Comparison of ENCODE assay signal across 1 cellular context in the genomic region with DNA sequence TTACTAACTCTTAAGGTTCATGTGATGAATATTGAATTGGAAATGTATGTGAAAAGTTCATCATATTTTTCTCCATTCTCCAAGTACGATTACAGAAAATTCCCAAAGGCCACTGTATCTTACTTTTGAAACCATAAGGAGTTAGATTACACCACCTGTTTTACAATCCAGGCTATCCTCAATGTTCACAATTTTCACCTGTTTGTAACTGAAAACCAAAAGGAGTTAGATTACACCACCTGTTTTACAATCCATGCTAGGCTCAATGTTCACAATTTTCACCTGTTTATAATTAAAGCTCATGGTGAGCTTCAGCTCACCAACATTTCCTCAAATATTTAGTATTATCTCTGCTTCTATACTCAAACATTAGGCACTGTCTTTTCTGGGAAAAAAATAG.
TF ChIP-seq lines count a peak whose summit lies in the region.

No MANE protein-coding gene starts in this region.

TF ChIP-seq in GM23338, 12 proteins besides CTCF, POLR2A, EP300 and RAD21 (continued from another document):
- TF ChIP-seq, protein P1, sequence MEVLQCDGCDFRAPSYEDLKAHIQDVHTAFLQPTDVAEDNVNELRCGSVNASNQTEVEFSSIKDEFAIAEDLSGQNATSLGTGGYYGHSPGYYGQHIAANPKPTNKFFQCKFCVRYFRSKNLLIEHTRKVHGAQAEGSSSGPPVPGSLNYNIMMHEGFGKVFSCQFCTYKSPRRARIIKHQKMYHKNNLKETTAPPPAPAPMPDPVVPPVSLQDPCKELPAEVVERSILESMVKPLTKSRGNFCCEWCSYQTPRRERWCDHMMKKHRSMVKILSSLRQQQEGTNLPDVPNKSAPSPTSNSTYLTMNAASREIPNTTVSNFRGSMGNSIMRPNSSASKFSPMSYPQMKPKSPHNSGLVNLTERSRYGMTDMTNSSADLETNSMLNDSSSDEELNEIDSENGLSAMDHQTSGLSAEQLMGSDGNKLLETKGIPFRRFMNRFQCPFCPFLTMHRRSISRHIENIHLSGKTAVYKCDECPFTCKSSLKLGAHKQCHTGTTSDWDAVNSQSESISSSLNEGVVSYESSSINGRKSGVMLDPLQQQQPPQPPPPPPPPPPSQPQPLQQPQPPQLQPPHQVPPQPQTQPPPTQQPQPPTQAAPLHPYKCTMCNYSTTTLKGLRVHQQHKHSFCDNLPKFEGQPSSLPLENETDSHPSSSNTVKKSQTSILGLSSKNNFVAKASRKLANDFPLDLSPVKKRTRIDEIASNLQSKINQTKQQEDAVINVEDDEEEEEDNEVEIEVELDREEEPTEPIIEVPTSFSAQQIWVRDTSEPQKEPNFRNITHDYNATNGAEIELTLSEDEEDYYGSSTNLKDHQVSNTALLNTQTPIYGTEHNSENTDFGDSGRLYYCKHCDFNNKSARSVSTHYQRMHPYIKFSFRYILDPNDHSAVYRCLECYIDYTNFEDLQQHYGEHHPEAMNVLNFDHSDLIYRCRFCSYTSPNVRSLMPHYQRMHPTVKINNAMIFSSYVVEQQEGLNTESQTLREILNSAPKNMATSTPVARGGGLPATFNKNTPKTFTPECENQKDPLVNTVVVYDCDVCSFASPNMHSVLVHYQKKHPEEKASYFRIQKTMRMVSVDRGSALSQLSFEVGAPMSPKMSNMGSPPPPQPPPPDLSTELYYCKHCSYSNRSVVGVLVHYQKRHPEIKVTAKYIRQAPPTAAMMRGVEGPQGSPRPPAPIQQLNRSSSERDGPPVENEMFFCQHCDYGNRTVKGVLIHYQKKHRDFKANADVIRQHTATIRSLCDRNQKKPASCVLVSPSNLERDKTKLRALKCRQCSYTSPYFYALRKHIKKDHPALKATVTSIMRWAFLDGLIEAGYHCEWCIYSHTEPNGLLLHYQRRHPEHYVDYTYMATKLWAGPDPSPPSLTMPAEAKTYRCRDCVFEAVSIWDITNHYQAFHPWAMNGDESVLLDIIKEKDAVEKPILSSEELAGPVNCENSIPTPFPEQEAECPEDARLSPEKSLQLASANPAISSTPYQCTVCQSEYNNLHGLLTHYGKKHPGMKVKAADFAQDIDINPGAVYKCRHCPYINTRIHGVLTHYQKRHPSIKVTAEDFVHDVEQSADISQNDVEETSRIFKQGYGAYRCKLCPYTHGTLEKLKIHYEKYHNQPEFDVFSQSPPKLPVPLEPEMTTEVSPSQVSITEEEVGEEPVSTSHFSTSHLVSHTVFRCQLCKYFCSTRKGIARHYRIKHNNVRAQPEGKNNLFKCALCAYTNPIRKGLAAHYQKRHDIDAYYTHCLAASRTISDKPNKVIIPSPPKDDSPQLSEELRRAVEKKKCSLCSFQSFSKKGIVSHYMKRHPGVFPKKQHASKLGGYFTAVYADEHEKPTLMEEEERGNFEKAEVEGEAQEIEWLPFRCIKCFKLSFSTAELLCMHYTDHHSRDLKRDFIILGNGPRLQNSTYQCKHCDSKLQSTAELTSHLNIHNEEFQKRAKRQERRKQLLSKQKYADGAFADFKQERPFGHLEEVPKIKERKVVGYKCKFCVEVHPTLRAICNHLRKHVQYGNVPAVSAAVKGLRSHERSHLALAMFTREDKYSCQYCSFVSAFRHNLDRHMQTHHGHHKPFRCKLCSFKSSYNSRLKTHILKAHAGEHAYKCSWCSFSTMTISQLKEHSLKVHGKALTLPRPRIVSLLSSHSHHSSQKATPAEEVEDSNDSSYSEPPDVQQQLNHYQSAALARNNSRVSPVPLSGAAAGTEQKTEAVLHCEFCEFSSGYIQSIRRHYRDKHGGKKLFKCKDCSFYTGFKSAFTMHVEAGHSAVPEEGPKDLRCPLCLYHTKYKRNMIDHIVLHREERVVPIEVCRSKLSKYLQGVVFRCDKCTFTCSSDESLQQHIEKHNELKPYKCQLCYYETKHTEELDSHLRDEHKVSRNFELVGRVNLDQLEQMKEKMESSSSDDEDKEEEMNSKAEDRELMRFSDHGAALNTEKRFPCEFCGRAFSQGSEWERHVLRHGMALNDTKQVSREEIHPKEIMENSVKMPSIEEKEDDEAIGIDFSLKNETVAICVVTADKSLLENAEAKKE (CRISPR knock-in tag; IDR thresholded peaks at IDR 0.05) = no peak
- TF ChIP-seq, protein P2, sequence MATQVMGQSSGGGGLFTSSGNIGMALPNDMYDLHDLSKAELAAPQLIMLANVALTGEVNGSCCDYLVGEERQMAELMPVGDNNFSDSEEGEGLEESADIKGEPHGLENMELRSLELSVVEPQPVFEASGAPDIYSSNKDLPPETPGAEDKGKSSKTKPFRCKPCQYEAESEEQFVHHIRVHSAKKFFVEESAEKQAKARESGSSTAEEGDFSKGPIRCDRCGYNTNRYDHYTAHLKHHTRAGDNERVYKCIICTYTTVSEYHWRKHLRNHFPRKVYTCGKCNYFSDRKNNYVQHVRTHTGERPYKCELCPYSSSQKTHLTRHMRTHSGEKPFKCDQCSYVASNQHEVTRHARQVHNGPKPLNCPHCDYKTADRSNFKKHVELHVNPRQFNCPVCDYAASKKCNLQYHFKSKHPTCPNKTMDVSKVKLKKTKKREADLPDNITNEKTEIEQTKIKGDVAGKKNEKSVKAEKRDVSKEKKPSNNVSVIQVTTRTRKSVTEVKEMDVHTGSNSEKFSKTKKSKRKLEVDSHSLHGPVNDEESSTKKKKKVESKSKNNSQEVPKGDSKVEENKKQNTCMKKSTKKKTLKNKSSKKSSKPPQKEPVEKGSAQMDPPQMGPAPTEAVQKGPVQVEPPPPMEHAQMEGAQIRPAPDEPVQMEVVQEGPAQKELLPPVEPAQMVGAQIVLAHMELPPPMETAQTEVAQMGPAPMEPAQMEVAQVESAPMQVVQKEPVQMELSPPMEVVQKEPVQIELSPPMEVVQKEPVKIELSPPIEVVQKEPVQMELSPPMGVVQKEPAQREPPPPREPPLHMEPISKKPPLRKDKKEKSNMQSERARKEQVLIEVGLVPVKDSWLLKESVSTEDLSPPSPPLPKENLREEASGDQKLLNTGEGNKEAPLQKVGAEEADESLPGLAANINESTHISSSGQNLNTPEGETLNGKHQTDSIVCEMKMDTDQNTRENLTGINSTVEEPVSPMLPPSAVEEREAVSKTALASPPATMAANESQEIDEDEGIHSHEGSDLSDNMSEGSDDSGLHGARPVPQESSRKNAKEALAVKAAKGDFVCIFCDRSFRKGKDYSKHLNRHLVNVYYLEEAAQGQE (IDR thresholded peaks at IDR 0.05; ENCODE audit: unreplicated experiment) = no peak
- TF ChIP-seq POLR2AphosphoS5 (IDR thresholded peaks at IDR 0.05; ENCODE audit: low read depth) = no peak
TF ChIP-seq in GM23338: peak in this region for 0.
